18 cellular contexts compared by ENCODE assay signal in genomic region chr9:69573666-69574456, GRCh38.
DNase-seq lines count a peak whose midpoint lies in the region; ATAC-seq, FAIRE-seq and TF ChIP-seq lines count a peak whose summit lies in the region.
"Had no signal": no experiment of that assay in that cellular context is flagged by ENCODE, and none has a peak within 500 bp of the region (broad histone marks: within the 10 kb centered on the region; RNA-seq: fewer than 3 reads in every experiment).

No MANE protein-coding gene starts in this region.

- 81 to 85% methylated on average over 8 of the region's 8 CpGs for WGBS in thyroid gland, 2 donors

- H3K4me3 ChIP-seq in left ventricle myocardium inferior (no peak overlapping the region), adipocyte (ENCODE audit: low read length) (no peak overlapping the region), thyroid gland (replicated peaks in 1 of 3) (no peak overlapping the region)
- H3K4me3 ChIP-seq: thoracic aorta had no signal

- no peak for TF ChIP-seq CTCF in left ventricle myocardium inferior (IDR thresholded peaks at IDR 0.05; ENCODE audit: borderline replicate concordance)
- TF ChIP-seq CTCF in thyroid gland (IDR thresholded peaks at IDR 0.05): no peak

- H3K36me3 ChIP-seq in left ventricle myocardium inferior: no peaks in the 10 kb centered on the region
- H3K36me3 ChIP-seq in adipocyte (ENCODE audit: control insufficient read depth, insufficient read depth, low read length, severe bottlenecking): no peaks in the 10 kb centered on the region
- no peaks in the 10 kb centered on the region for H3K36me3 ChIP-seq in thyroid gland
- H3K36me3 ChIP-seq: thoracic aorta had no signal

- no peak overlapping the region for H3K9ac ChIP-seq in adipocyte (ENCODE audit: low read length)

- no peaks in the 10 kb centered on the region for H3K27me3 ChIP-seq in left ventricle myocardium inferior (ENCODE audit: low read depth)
- no peaks in the 10 kb centered on the region for H3K27me3 ChIP-seq in adipocyte (replicated peaks; ENCODE audit: control insufficient read depth, insufficient read depth, low read length)
- no peaks in the 10 kb centered on the region for H3K27me3 ChIP-seq in thyroid gland

- H3K4me1 ChIP-seq in left ventricle myocardium inferior: peaks cover 8% of the 10 kb centered on the region
- peaks cover 39% of the 10 kb centered on the region for H3K4me1 ChIP-seq in adipocyte (ENCODE audit: control insufficient read depth, insufficient read depth, low read length)
- no peaks in the 10 kb centered on the region for H3K4me1 ChIP-seq in thyroid gland

- FAIRE-seq in urothelium cell line (lab: Jason Lieb, UNC): no peak

- intact Hi-C loops in left cardiac atrium (cut with DNase I): no loop called here
- intact Hi-C loops in left ventricle myocardium inferior (cut with micrococcal nuclease): no loop called here
- intact Hi-C loops in thyroid gland (cut with DNase I): no loop called here

- H3K9me3 ChIP-seq in left ventricle myocardium inferior (replicated peaks) (peaks cover 5% of the 10 kb centered on the region), adipocyte (ENCODE audit: control insufficient read depth, low read length) (no peaks in the 10 kb centered on the region), thyroid gland (no peaks in the 10 kb centered on the region)
- H3K9me3 ChIP-seq: thoracic aorta had no signal

- H3K27ac ChIP-seq in left ventricle myocardium inferior (replicated peaks) (no peak overlapping the region), thyroid gland (no peak overlapping the region)
- H3K27ac ChIP-seq: thoracic aorta had no signal

- peak; percentile 25 for DNase-seq in left cardiac atrium
- DNase-seq in left ventricle myocardium inferior: no peak
- DNase-seq in adipocyte (ENCODE audit: low read depth): peak; percentile 17
- DNase-seq in glomerular endothelial cell (ENCODE audit: extremely low read depth, low read depth, low spot score): peak; percentile 75
- peak; percentile 39 for DNase-seq in urothelium cell line (ENCODE audit: low spot score)
- no peak for DNase-seq in thyroid gland
- DNase-seq in nucleus accumbens (lab: John Stamatoyannopoulos, UW): no peak
- DNase-seq: activated CD4-positive, alpha-beta T cell treated with anti-CD3 and anti-CD28 coated beads for 1 hour; activated naive CD8-positive, alpha-beta T cell treated with anti-CD3 and anti-CD28 coated beads for 36 hours; activated T-cell treated with anti-CD3 and anti-CD28 coated beads for 4 hours; AML-193; DMS53; MM.1S; PC-3; stimulated activated CD4-positive, alpha-beta T cell treated with anti-CD3 and anti-CD28 coated beads, Interleukin-1b, Interleukin-23, amount 100 ng/mL, for 48 hours; T-helper 1 cell had no signal

- TF ChIP-seq POLR2A in thyroid gland (IDR thresholded peaks at IDR 0.05): no peak

- ATAC-seq in left cardiac atrium (peak in 1 of 2 donors; percentile 38), HG03095 (IDR thresholded peaks at IDR 0.05; ENCODE audit: unreplicated experiment) (no peak)
- ATAC-seq: PC-3 had no signal

Comparison
In these comparisons a context has a peak if more than half of its experiments do, and no peak if none do; other contexts are left out.
1. DNase-seq: peak in left cardiac atrium (single experiment), adipocyte (single experiment), glomerular endothelial cell (single experiment) and urothelium cell line (single experiment); none in left ventricle myocardium inferior (single experiment), thyroid gland (0 of 2) and nucleus accumbens (0 of 56).